8 cellular contexts compared by ENCODE assay signal in genomic region chr17:54968259-54968953, GRCh38. TPM values are rescaled to one million over a fixed set of nuclear protein-coding genes. Genes with fewer than 3 reads are reported as not detected.
DNase-seq lines count a peak whose midpoint lies in the region; ATAC-seq, FAIRE-seq and TF ChIP-seq lines count a peak whose summit lies in the region.

Gene COX11, minus strand, starts transcription at chr17:54968654. Its CDS starts 8 bp downstream, at chr17:54968646.
Gene STXBP4, plus strand, starts transcription at chr17:54968765. Its CDS starts 17,455 bp downstream, at chr17:54986220.

- H3K4me3 Mint-ChIP-seq in activated naive CD8-positive, alpha-beta T cell treated with anti-CD3 and anti-CD28 coated beads, Interleukin-2, amount 50 U/mL, for 24 hours, result no peak within 1 kb of the TSS

- peak; percentile 91 for ATAC-seq in HG02759 (IDR thresholded peaks at IDR 0.05; ENCODE audit: unreplicated experiment)
- peak; percentile 96 for ATAC-seq in activated naive CD8-positive, alpha-beta T cell treated with anti-CD3 and anti-CD28 coated beads, Interleukin-2, amount 50 U/mL, for 24 hours
- peak; percentile 93 to 99 (median 98) for ATAC-seq in pancreas

- H3K36me3 ChIP-seq in cardiac muscle cell, result peaks cover 15% of the 10 kb centered on the region
- H3K36me3 ChIP-seq in pancreas, result peaks cover 0 to 9% (median 0%) of the 10 kb centered on the region in 3 donors
- peaks cover 8 to 11% of the 10 kb centered on the region in 2 donors for H3K36me3 ChIP-seq in thyroid gland

- H3K4me1 ChIP-seq in cardiac muscle cell (ENCODE audit: low read depth) (peaks cover 7% of the 10 kb centered on the region), pancreas (peaks cover 19 to 24% (median 20%) of the 10 kb centered on the region in 3 donors), thyroid gland (peaks cover 10 to 22% of the 10 kb centered on the region in 2 donors)

- intact Hi-C loops in pancreas (cut with DNase I) (no loop called here), thyroid gland (cut with DNase I) (no loop called here)

- no peaks in the 10 kb centered on the region for H3K9me3 Mint-ChIP-seq in activated naive CD8-positive, alpha-beta T cell treated with anti-CD3 and anti-CD28 coated beads, Interleukin-2, amount 50 U/mL, for 24 hours

- peak; percentile 93 for DNase-seq in NCI-H1105 treated with DMSO at 0.1 percent for 48 hours (lab: John Stamatoyannopoulos, UW)
- peak; percentile 93 for DNase-seq in SKM-1 (lab: John Stamatoyannopoulos, UW; ENCODE audit: unreplicated experiment)
- DNase-seq in activated naive CD8-positive, alpha-beta T cell treated with anti-CD3 and anti-CD28 coated beads, Interleukin-2, amount 50 U/mL, for 24 hours, result peak; percentile 90
- DNase-seq in cardiac muscle cell (ENCODE audit: low read depth in 1 of 2, low spot score in 1 of 2), result peak; percentile 96 to 98
- peak; percentile 93 to 98 (median 96) for DNase-seq in pancreas
- DNase-seq in thyroid gland, result peak; percentile 97

- FAIRE-seq in pancreas (lab: Jason Lieb, UNC), result no peak

- peaks cover 10% of the 10 kb centered on the region for H3K36me3 Mint-ChIP-seq in activated naive CD8-positive, alpha-beta T cell treated with anti-CD3 and anti-CD28 coated beads, Interleukin-2, amount 50 U/mL, for 24 hours (ENCODE audit: low read depth)

- no peaks in the 10 kb centered on the region for H3K9me3 ChIP-seq in cardiac muscle cell (ENCODE audit: low read depth)
- H3K9me3 ChIP-seq in pancreas, result no peaks in the 10 kb centered on the region
- no peaks in the 10 kb centered on the region for H3K9me3 ChIP-seq in thyroid gland

- H3K27me3 ChIP-seq in cardiac muscle cell (no peaks in the 10 kb centered on the region), pancreas (no peaks in the 10 kb centered on the region), thyroid gland (no peaks in the 10 kb centered on the region)

- H3K4me3 ChIP-seq in GM12875 (ENCODE audit: low read depth, low read length), result peak within 1 kb of the TSS; percentile 92
- peak within 1 kb of the TSS; percentile 99 for H3K4me3 ChIP-seq in cardiac muscle cell
- peak within 1 kb of the TSS; percentile 54 to 86 (median 83) for H3K4me3 ChIP-seq in pancreas
- peak within 1 kb of the TSS; percentile 80 to 97 (median 94) for H3K4me3 ChIP-seq in thyroid gland (replicated peaks in 1 of 3)

- peak in 1 of 2 donors; percentile 91 for TF ChIP-seq POLR2A in thyroid gland (IDR thresholded peaks at IDR 0.05)

- WGBS in pancreas, 2 donors, result 0 to 1% methylated on average over 56 of the region's 56 CpGs
- 0 to 1% methylated on average over 31 to 43 of the region's 56 CpGs for WGBS in thyroid gland, 2 donors

- no peak within 1 kb of the TSS for H3K27ac Mint-ChIP-seq in activated naive CD8-positive, alpha-beta T cell treated with anti-CD3 and anti-CD28 coated beads, Interleukin-2, amount 50 U/mL, for 24 hours

- TF ChIP-seq CTCF in GM12875 (IDR thresholded peaks at IDR 0.05; ENCODE audit: borderline replicate concordance, insufficient read depth, low read depth, low read length) (peak; percentile 50; the same call in 1 of the 2 replicates), cardiac muscle cell (IDR thresholded peaks at IDR 0.05; ENCODE audit: low read depth, low read length) (no peak), pancreas (IDR thresholded peaks at IDR 0.05) (peak in 2 of 4 donors; percentile 12 to 27), thyroid gland (IDR thresholded peaks at IDR 0.05) (peak in 3 of 6 experiments; percentile 16 to 34 (median 26))

- H3K27ac ChIP-seq in cardiac muscle cell, result peak within 1 kb of the TSS; percentile 89
- peak within 1 kb of the TSS; percentile 36 to 86 (median 72) for H3K27ac ChIP-seq in pancreas
- peak within 1 kb of the TSS; percentile 45 to 93 (median 91) for H3K27ac ChIP-seq in thyroid gland

- peaks cover 27% of the 10 kb centered on the region for H3K4me1 Mint-ChIP-seq in activated naive CD8-positive, alpha-beta T cell treated with anti-CD3 and anti-CD28 coated beads, Interleukin-2, amount 50 U/mL, for 24 hours

- no peaks in the 10 kb centered on the region for H3K27me3 Mint-ChIP-seq in activated naive CD8-positive, alpha-beta T cell treated with anti-CD3 and anti-CD28 coated beads, Interleukin-2, amount 50 U/mL, for 24 hours

RNA-seq across cellular contexts. Expression of gene COX11, which starts in this region (rescaled TPM):
- total RNA-seq in cardiac muscle cell, result 96.9 and 121 TPM in 2 replicates
- polyA plus RNA-seq in cardiac muscle cell, result 63.6 and 67.6 TPM in 2 replicates
- 10 to 100 TPM; 13.1 to 26.2 (median 17.8) TPM for total RNA-seq in pancreas
- 10 to 100 TPM; 12.6 to 29.1 TPM for polyA plus RNA-seq in pancreas
- total RNA-seq in thyroid gland, result 10 to 100 TPM; 51.5 to 75.3 (median 66.0) TPM

RNA-seq across cellular contexts. Expression of gene STXBP4, which starts in this region (rescaled TPM):
- 24.6 and 26.4 TPM in 2 replicates for total RNA-seq in cardiac muscle cell
- 14.8 and 14.9 TPM in 2 replicates for polyA plus RNA-seq in cardiac muscle cell
- total RNA-seq in pancreas, result 10 to 100 TPM in 1 of 6 donors, 1 to 10 TPM in 5; 4.2 to 12.6 (median 6.2) TPM
- polyA plus RNA-seq in pancreas, result 1 to 10 TPM in 1 of 2 donors, under 1 TPM in 1; 0.72 to 1.8 TPM
- 10 to 100 TPM; 30.4 to 57.0 (median 52.8) TPM for total RNA-seq in thyroid gland

Comparison
In these comparisons a context has a peak if more than half of its experiments do, and no peak if none do; other contexts are left out.
1. Peak in every context shown above with its lines: DNase-seq, ATAC-seq, H3K4me3 ChIP-seq and H3K27ac ChIP-seq.